1 cellular context compared by ENCODE assay signal in genomic region chr7:151166629-151167196, GRCh38.
TF ChIP-seq lines count a peak whose summit lies in the region.

No MANE protein-coding gene starts in this region.

TF ChIP-seq in WTC11, 78 proteins besides CTCF, POLR2A, EP300 and RAD21 (continued from another document):
- TF ChIP-seq, protein P1, sequence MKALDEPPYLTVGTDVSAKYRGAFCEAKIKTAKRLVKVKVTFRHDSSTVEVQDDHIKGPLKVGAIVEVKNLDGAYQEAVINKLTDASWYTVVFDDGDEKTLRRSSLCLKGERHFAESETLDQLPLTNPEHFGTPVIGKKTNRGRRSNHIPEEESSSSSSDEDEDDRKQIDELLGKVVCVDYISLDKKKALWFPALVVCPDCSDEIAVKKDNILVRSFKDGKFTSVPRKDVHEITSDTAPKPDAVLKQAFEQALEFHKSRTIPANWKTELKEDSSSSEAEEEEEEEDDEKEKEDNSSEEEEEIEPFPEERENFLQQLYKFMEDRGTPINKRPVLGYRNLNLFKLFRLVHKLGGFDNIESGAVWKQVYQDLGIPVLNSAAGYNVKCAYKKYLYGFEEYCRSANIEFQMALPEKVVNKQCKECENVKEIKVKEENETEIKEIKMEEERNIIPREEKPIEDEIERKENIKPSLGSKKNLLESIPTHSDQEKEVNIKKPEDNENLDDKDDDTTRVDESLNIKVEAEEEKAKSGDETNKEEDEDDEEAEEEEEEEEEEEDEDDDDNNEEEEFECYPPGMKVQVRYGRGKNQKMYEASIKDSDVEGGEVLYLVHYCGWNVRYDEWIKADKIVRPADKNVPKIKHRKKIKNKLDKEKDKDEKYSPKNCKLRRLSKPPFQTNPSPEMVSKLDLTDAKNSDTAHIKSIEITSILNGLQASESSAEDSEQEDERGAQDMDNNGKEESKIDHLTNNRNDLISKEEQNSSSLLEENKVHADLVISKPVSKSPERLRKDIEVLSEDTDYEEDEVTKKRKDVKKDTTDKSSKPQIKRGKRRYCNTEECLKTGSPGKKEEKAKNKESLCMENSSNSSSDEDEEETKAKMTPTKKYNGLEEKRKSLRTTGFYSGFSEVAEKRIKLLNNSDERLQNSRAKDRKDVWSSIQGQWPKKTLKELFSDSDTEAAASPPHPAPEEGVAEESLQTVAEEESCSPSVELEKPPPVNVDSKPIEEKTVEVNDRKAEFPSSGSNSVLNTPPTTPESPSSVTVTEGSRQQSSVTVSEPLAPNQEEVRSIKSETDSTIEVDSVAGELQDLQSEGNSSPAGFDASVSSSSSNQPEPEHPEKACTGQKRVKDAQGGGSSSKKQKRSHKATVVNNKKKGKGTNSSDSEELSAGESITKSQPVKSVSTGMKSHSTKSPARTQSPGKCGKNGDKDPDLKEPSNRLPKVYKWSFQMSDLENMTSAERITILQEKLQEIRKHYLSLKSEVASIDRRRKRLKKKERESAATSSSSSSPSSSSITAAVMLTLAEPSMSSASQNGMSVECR (CRISPR knock-in tag; IDR thresholded peaks at IDR 0.05; ENCODE audit: borderline replicate concordance) = no peak
- TF ChIP-seq OVOL2 (CRISPR knock-in tag; IDR thresholded peaks at IDR 0.05; ENCODE audit: borderline replicate concordance) = no peak
- TF ChIP-seq E2F4 (CRISPR knock-in tag; IDR thresholded peaks at IDR 0.05; ENCODE audit: borderline replicate concordance, low read depth) = no peak
- TF ChIP-seq USF1 (CRISPR knock-in tag; IDR thresholded peaks at IDR 0.05) = no peak
- no peak for TF ChIP-seq GABPB1 (CRISPR knock-in tag; IDR thresholded peaks at IDR 0.05)
- no peak for TF ChIP-seq NFYB (CRISPR knock-in tag; conservative IDR thresholded peaks at IDR 0.05; ENCODE audit: low read depth)
